8 cellular contexts compared by ENCODE assay signal in genomic region chr11:75429902-75430691, GRCh38.
DNase-seq lines count a peak whose midpoint lies in the region; ATAC-seq lines count a peak whose summit lies in the region.

No MANE protein-coding gene starts in this region.

- peak overlapping the region; percentile 51 for H3K27ac Mint-ChIP-seq in memory B cell

- no peaks in the 10 kb centered on the region for H3K9me3 Mint-ChIP-seq in memory B cell

- peaks cover 20% of the 10 kb centered on the region for H3K4me1 Mint-ChIP-seq in memory B cell

- H3K36me3 Mint-ChIP-seq in memory B cell, result peaks cover 8% of the 10 kb centered on the region

- DNase-seq in NCI-H1436 (lab: John Stamatoyannopoulos, UW) (peak; percentile 21), NCI-H1436 treated with DMSO at 0.1 percent for 48 hours (lab: John Stamatoyannopoulos, UW) (no peak), NCI-H1930 (lab: John Stamatoyannopoulos, UW) (peak; percentile 84 to 90), ecto neural progenitor cell (ENCODE audit: low spot score) (peak; percentile 75), memory B cell (ENCODE audit: low spot score in 2 of 2) (peak; percentile 40 to 60)
- peak; percentile 56 for DNase-seq in activated CD4-positive, alpha-beta T cell treated with anti-CD3 and anti-CD28 coated beads, Interleukin-2, amount 50 U/mL, for 1 hour
- DNase-seq in stimulated activated CD8-positive, alpha-beta memory T cell treated with anti-CD3 and anti-CD28 coated beads, Interleukin-15, amount 100 ng/mL, for 48 hours (ENCODE audit: low read depth in 2 of 2), result peak; percentile 35 to 54

- ATAC-seq in memory B cell (ENCODE audit: low read depth) (peak; percentile 67), HG02678 (IDR thresholded peaks at IDR 0.05; ENCODE audit: unreplicated experiment) (no peak)

- H3K4me3 Mint-ChIP-seq in memory B cell, result peak overlapping the region; percentile 97

- peaks cover 32% of the 10 kb centered on the region for H3K27me3 Mint-ChIP-seq in memory B cell
